19 cellular contexts compared by ENCODE assay signal in genomic region chr10:114458216-114458615, GRCh38.
"Had no signal": no experiment of that assay in that cellular context is flagged by ENCODE, and none has a peak within 500 bp of the region (broad histone marks: within the 10 kb centered on the region; RNA-seq: fewer than 3 reads in every experiment).

No MANE protein-coding gene starts in this region.

- H3K27ac Mint-ChIP-seq: activated CD4-positive, alpha-beta memory T cell treated with anti-CD3 and anti-CD28 coated beads, Interleukin-2, amount 10 ng/mL, durations not matched to agents 7 days and 5 days; T-helper 2 cell treated with Interferon-gamma antibody and Interleukin-4, amounts not matched to agents 5 μg/mL and 100 μg/mL, for 36 hours had no signal

- H3K36me3 ChIP-seq: brain microvascular endothelial cell, SJSA1, WERI-Rb-1 had no signal

- H3K9me3 ChIP-seq: MG63 had no signal

- H3K27me3 ChIP-seq: brain microvascular endothelial cell, cardiac muscle cell, MG63, SJSA1 had no signal

- H3K27ac ChIP-seq: brain microvascular endothelial cell, cardiac muscle cell, SJSA1, WERI-Rb-1 had no signal

- H3K4me1 ChIP-seq: SJSA1 had no signal

- H3K4me3 ChIP-seq: cardiac muscle cell, MG63, SJSA1 had no signal

- H3K4me3 Mint-ChIP-seq: activated CD4-positive, alpha-beta memory T cell treated with anti-CD3 and anti-CD28 coated beads, Interleukin-2, amount 10 ng/mL, durations not matched to agents 7 days and 5 days; activated CD4-positive, alpha-beta T cell treated with anti-CD3 and anti-CD28 coated beads for 36 hours; activated T-cell treated with anti-CD3 and anti-CD28 coated beads, Interleukin-2, amount 50 U/mL, for 4 hours; T-helper 2 cell treated with Interferon-gamma antibody and Interleukin-4, amounts not matched to agents 5 μg/mL and 100 μg/mL, for 36 hours had no signal

- H3K9me3 Mint-ChIP-seq: activated CD4-positive, alpha-beta memory T cell treated with anti-CD3 and anti-CD28 coated beads, Interleukin-2, amount 10 ng/mL, durations not matched to agents 7 days and 5 days; activated T-cell treated with anti-CD3 and anti-CD28 coated beads, Interleukin-2, amount 50 U/mL, for 4 hours; T-helper 2 cell treated with Interferon-gamma antibody and Interleukin-4, amounts not matched to agents 5 μg/mL and 100 μg/mL, for 36 hours had no signal

- DNase-seq: activated CD4-positive, alpha-beta T cell treated with anti-CD3 and anti-CD28 coated beads, Interleukin-2, amount 50 U/mL, for 1 hour; activated effector memory CD4-positive, alpha-beta T cell treated with anti-CD3 and anti-CD28 coated beads, Interleukin-2, amount 50 U/mL, for 16 hours; activated naive CD4-positive, alpha-beta T cell treated with Interleukin-2 at 50 U/mL for 16 hours; activated T-cell treated with anti-CD3 and anti-CD28 coated beads, Interleukin-2, amount 50 U/mL, for 4 hours; brain microvascular endothelial cell; cerebellar nuclear complex; NCI-H1092 treated with DMSO at 0.1 percent for 48 hours; NCI-H1417 treated with DMSO at 0.1 percent for 48 hours; NCI-H1694 treated with DMSO at 0.1 percent for 48 hours; NCI-H2029 treated with DMSO at 0.1 percent for 48 hours; NCI-H524 had no signal

- H3K27me3 Mint-ChIP-seq: activated CD4-positive, alpha-beta memory T cell treated with anti-CD3 and anti-CD28 coated beads, Interleukin-2, amount 10 ng/mL, durations not matched to agents 7 days and 5 days; activated CD4-positive, alpha-beta T cell treated with anti-CD3 and anti-CD28 coated beads for 36 hours had no signal

- FAIRE-seq: RCC 7860 had no signal
